ENCODE assay signal across 24 cellular contexts in genomic region chr5:5969942-5970483, GRCh38.
"Had no signal": no experiment of that assay in that cellular context is flagged by ENCODE, and none has a peak within 500 bp of the region (broad histone marks: within the 10 kb centered on the region; RNA-seq: fewer than 3 reads in every experiment).

No MANE protein-coding gene starts in this region.

- H3K9me3 ChIP-seq: left ventricle myocardium inferior, mucosa of descending colon, pancreas, prostate gland, sigmoid colon, suprapubic skin, thoracic aorta, tibial artery, upper lobe of right lung had no signal

- H3K27ac ChIP-seq: left ventricle myocardium inferior, pancreas, prostate gland, sigmoid colon, spleen, suprapubic skin, thoracic aorta, tibial artery, upper lobe of right lung had no signal

- FAIRE-seq: pancreas, small intestine, urothelium cell line had no signal

- H3K4me3 ChIP-seq: left ventricle myocardium inferior, lung, mucosa of descending colon, pancreas, prostate gland, sigmoid colon, spleen, suprapubic skin, thoracic aorta, tibial artery, upper lobe of right lung had no signal

- DNase-seq: islet precursor cell; left ventricle myocardium inferior; midbrain; mucosa of descending colon; naive thymus-derived CD4-positive, alpha-beta T cell; nucleus accumbens; pancreas; posterior cingulate gyrus; retina; right cardiac atrium; sigmoid colon; small intestine; spleen; stimulated activated CD4-positive, alpha-beta T cell treated with anti-CD3 and anti-CD28 coated beads, Interleukin-4, amount 100 ng/mL, for 24 hours; stimulated activated naive CD4-positive, alpha-beta T cell; tibial artery; upper lobe of right lung had no signal

- H3K36me3 ChIP-seq: left ventricle myocardium inferior, pancreas, prostate gland, sigmoid colon, spleen, suprapubic skin, thoracic aorta, tibial artery, upper lobe of right lung had no signal

- H3K4me1 ChIP-seq: left ventricle myocardium inferior, pancreas, sigmoid colon, spleen, suprapubic skin, tibial artery, upper lobe of right lung had no signal

- H3K27me3 ChIP-seq: pancreas, sigmoid colon, spleen, suprapubic skin, tibial artery, upper lobe of right lung had no signal

- ATAC-seq: mucosa of descending colon; naive thymus-derived CD4-positive, alpha-beta T cell; natural killer cell treated with Interleukin-12 subunit alpha and Interleukin-12 subunit beta and Interleukin-15 and Interleukin-18, amount 100 ng/mL, for 72 hours; pancreas; right cardiac atrium; stimulated activated effector memory CD8-positive, alpha-beta T cell treated with anti-CD3 and anti-CD28 coated beads, Interleukin-12 subunit alpha, Interleukin-12 subunit beta, amount 100 ng/mL, for 72 hours; upper lobe of right lung had no signal
